1 cellular context compared by ENCODE assay signal in the genomic region with DNA sequence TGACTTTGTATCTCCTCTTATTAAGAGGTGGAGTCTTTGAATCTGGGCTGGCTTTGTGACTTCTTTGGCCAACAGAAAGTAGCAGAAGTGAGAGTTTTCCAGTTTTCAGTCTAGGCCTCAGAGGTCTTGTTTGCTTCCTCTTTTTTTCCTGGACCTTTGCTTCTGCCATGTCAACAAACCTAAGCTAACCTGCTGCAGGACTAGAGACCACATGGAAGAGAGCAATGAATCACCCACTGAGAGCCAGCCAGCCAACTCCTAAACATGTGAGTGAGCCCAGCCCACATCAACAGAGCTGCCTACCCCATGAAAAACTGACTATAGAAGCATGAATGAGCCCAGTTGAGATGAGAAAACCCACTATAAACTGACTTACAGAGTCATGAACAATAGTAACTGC.
A peak's percentile ranks its signal among the peaks of the same experiment; 100 is the strongest.
TF ChIP-seq lines count a peak whose summit lies in the region.

No MANE protein-coding gene starts in this region.

TF ChIP-seq in HepG2, 621 proteins besides CTCF, POLR2A, EP300 and RAD21 (continued from another document and continues in another):
- TF ChIP-seq, protein P1, sequence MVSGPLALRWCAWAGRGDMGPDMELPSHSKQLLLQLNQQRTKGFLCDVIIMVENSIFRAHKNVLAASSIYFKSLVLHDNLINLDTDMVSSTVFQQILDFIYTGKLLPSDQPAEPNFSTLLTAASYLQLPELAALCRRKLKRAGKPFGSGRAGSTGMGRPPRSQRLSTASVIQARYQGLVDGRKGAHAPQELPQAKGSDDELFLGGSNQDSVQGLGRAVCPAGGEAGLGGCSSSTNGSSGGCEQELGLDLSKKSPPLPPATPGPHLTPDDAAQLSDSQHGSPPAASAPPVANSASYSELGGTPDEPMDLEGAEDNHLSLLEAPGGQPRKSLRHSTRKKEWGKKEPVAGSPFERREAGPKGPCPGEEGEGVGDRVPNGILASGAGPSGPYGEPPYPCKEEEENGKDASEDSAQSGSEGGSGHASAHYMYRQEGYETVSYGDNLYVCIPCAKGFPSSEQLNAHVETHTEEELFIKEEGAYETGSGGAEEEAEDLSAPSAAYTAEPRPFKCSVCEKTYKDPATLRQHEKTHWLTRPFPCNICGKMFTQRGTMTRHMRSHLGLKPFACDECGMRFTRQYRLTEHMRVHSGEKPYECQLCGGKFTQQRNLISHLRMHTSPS (CRISPR knock-in tag; IDR thresholded peaks at IDR 0.05; ENCODE audit: low read depth): no peak
- TF ChIP-seq, protein P2, sequence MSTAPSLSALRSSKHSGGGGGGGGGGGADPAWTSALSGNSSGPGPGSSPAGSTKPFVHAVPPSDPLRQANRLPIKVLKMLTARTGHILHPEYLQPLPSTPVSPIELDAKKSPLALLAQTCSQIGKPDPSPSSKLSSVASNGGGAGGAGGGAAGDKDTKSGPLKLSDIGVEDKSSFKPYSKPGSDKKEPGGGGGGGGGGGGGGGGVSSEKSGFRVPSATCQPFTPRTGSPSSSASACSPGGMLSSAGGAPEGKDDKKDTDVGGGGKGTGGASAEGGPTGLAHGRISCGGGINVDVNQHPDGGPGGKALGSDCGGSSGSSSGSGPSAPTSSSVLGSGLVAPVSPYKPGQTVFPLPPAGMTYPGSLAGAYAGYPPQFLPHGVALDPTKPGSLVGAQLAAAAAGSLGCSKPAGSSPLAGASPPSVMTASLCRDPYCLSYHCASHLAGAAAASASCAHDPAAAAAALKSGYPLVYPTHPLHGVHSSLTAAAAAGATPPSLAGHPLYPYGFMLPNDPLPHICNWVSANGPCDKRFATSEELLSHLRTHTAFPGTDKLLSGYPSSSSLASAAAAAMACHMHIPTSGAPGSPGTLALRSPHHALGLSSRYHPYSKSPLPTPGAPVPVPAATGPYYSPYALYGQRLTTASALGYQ (CRISPR knock-in tag; IDR thresholded peaks at IDR 0.05): no peak
- TF ChIP-seq KLF9 (CRISPR knock-in tag; IDR thresholded peaks at IDR 0.05; ENCODE audit: low read depth) (no peak), MZF1 (CRISPR knock-in tag; IDR thresholded peaks at IDR 0.05; ENCODE audit: borderline replicate concordance) (no peak), SSRP1 (CRISPR knock-in tag; IDR thresholded peaks at IDR 0.05) (no peak), HOXD1 (CRISPR knock-in tag; IDR thresholded peaks at IDR 0.05) (no peak), NR2F6 (IDR thresholded peaks at IDR 0.05) (no peak), NR2F6 (CRISPR knock-in tag; IDR thresholded peaks at IDR 0.05) (peak; percentile 42; the same call in 1 of the 2 replicates), TCF7 (IDR thresholded peaks at IDR 0.05; ENCODE audit: low read depth) (no peak), ZNF792 (CRISPR knock-in tag; IDR thresholded peaks at IDR 0.05) (no peak), ZC3H4 (CRISPR knock-in tag; IDR thresholded peaks at IDR 0.05; ENCODE audit: borderline replicate concordance) (no peak), PPARG (CRISPR knock-in tag; conservative IDR thresholded peaks at IDR 0.05) (no peak), MED13 (CRISPR knock-in tag; IDR thresholded peaks at IDR 0.05) (no peak), ZNF644 (CRISPR knock-in tag; IDR thresholded peaks at IDR 0.05; ENCODE audit: low read depth) (peak; percentile 81; the same call in 1 of the 2 replicates), TRIM24 (CRISPR knock-in tag; IDR thresholded peaks at IDR 0.05) (no peak), TEAD3 (CRISPR knock-in tag; optimal IDR thresholded peaks at IDR 0.05; ENCODE audit: borderline replicate concordance) (peak; percentile 27), ZNF446 (CRISPR knock-in tag; IDR thresholded peaks at IDR 0.05) (no peak), ZBTB7A (CRISPR knock-in tag; IDR thresholded peaks at IDR 0.05) (no peak), MED8 (CRISPR knock-in tag; IDR thresholded peaks at IDR 0.05; ENCODE audit: insufficient replicate concordance) (no peak), ZBTB21 (CRISPR knock-in tag; IDR thresholded peaks at IDR 0.05) (no peak), FOSL2 (CRISPR knock-in tag; IDR thresholded peaks at IDR 0.05) (peak; percentile 85), MED1 (CRISPR knock-in tag; IDR thresholded peaks at IDR 0.05) (peak; percentile 43; the same call in 1 of the 2 replicates), ZNF234 (CRISPR knock-in tag; conservative IDR thresholded peaks at IDR 0.05) (no peak), NKX3-1 (CRISPR knock-in tag; IDR thresholded peaks at IDR 0.05) (no peak), ZNF530 (CRISPR knock-in tag; IDR thresholded peaks at IDR 0.05; ENCODE audit: low read depth) (no peak), MAF1 (CRISPR knock-in tag; IDR thresholded peaks at IDR 0.05; ENCODE audit: borderline replicate concordance) (no peak), ZNF253 (CRISPR knock-in tag; IDR thresholded peaks at IDR 0.05; ENCODE audit: borderline replicate concordance) (no peak), ZNF180 (CRISPR knock-in tag; IDR thresholded peaks at IDR 0.05; ENCODE audit: borderline replicate concordance, low read depth) (no peak), ZNF543 (CRISPR knock-in tag; IDR thresholded peaks at IDR 0.05) (no peak), NFKBIZ (CRISPR knock-in tag; IDR thresholded peaks at IDR 0.05) (no peak), KLF16 (CRISPR knock-in tag; IDR thresholded peaks at IDR 0.05) (no peak), ZNF761 (CRISPR knock-in tag; conservative IDR thresholded peaks at IDR 0.05) (no peak), FOXJ3 (CRISPR knock-in tag; IDR thresholded peaks at IDR 0.05; ENCODE audit: borderline replicate concordance) (peak; percentile 48; the same call in 1 of the 2 replicates), SMARCC2 (IDR thresholded peaks at IDR 0.05) (no peak), FOXA3 (CRISPR knock-in tag; IDR thresholded peaks at IDR 0.05) (peak; percentile 76)
- TF ChIP-seq, protein P3, sequence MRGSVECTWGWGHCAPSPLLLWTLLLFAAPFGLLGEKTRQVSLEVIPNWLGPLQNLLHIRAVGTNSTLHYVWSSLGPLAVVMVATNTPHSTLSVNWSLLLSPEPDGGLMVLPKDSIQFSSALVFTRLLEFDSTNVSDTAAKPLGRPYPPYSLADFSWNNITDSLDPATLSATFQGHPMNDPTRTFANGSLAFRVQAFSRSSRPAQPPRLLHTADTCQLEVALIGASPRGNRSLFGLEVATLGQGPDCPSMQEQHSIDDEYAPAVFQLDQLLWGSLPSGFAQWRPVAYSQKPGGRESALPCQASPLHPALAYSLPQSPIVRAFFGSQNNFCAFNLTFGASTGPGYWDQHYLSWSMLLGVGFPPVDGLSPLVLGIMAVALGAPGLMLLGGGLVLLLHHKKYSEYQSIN (CRISPR knock-in tag; IDR thresholded peaks at IDR 0.05; ENCODE audit: borderline replicate concordance): no peak
- TF ChIP-seq, protein P4, sequence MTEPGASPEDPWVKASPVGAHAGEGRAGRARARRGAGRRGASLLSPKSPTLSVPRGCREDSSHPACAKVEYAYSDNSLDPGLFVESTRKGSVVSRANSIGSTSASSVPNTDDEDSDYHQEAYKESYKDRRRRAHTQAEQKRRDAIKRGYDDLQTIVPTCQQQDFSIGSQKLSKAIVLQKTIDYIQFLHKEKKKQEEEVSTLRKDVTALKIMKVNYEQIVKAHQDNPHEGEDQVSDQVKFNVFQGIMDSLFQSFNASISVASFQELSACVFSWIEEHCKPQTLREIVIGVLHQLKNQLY (CRISPR knock-in tag; IDR thresholded peaks at IDR 0.05): no peak
- TF ChIP-seq, protein P5, sequence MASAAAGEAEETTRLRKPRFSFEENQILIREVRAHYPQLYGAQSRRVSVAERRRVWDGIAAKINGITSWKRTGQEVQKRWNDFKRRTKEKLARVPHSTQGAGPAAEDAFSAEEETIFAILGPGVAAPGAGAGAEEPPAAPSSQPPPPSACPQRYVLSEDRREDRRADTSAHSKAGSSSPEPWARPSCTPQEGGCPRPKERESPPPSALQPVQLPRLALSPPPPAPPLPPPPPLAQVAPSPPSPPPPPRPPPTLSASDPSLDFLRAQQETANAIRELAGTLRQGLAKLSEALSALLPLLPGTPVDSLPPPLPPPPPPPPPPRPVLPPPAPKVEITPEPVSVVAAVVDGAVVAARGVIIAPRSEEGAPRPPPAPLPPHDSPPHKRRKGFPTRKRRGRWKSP (CRISPR knock-in tag; IDR thresholded peaks at IDR 0.05): no peak
- TF ChIP-seq, protein P6, sequence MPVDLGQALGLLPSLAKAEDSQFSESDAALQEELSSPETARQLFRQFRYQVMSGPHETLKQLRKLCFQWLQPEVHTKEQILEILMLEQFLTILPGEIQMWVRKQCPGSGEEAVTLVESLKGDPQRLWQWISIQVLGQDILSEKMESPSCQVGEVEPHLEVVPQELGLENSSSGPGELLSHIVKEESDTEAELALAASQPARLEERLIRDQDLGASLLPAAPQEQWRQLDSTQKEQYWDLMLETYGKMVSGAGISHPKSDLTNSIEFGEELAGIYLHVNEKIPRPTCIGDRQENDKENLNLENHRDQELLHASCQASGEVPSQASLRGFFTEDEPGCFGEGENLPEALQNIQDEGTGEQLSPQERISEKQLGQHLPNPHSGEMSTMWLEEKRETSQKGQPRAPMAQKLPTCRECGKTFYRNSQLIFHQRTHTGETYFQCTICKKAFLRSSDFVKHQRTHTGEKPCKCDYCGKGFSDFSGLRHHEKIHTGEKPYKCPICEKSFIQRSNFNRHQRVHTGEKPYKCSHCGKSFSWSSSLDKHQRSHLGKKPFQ (CRISPR knock-in tag; IDR thresholded peaks at IDR 0.05; ENCODE audit: insufficient replicate concordance): no peak
- TF ChIP-seq, protein P7, sequence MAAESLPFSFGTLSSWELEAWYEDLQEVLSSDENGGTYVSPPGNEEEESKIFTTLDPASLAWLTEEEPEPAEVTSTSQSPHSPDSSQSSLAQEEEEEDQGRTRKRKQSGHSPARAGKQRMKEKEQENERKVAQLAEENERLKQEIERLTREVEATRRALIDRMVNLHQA (CRISPR knock-in tag; IDR thresholded peaks at IDR 0.05): no peak
- TF ChIP-seq, protein P8, sequence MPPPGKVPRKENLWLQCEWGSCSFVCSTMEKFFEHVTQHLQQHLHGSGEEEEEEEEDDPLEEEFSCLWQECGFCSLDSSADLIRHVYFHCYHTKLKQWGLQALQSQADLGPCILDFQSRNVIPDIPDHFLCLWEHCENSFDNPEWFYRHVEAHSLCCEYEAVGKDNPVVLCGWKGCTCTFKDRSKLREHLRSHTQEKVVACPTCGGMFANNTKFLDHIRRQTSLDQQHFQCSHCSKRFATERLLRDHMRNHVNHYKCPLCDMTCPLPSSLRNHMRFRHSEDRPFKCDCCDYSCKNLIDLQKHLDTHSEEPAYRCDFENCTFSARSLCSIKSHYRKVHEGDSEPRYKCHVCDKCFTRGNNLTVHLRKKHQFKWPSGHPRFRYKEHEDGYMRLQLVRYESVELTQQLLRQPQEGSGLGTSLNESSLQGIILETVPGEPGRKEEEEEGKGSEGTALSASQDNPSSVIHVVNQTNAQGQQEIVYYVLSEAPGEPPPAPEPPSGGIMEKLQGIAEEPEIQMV (CRISPR knock-in tag; IDR thresholded peaks at IDR 0.05; ENCODE audit: low read depth): no peak
- TF ChIP-seq, protein P9, sequence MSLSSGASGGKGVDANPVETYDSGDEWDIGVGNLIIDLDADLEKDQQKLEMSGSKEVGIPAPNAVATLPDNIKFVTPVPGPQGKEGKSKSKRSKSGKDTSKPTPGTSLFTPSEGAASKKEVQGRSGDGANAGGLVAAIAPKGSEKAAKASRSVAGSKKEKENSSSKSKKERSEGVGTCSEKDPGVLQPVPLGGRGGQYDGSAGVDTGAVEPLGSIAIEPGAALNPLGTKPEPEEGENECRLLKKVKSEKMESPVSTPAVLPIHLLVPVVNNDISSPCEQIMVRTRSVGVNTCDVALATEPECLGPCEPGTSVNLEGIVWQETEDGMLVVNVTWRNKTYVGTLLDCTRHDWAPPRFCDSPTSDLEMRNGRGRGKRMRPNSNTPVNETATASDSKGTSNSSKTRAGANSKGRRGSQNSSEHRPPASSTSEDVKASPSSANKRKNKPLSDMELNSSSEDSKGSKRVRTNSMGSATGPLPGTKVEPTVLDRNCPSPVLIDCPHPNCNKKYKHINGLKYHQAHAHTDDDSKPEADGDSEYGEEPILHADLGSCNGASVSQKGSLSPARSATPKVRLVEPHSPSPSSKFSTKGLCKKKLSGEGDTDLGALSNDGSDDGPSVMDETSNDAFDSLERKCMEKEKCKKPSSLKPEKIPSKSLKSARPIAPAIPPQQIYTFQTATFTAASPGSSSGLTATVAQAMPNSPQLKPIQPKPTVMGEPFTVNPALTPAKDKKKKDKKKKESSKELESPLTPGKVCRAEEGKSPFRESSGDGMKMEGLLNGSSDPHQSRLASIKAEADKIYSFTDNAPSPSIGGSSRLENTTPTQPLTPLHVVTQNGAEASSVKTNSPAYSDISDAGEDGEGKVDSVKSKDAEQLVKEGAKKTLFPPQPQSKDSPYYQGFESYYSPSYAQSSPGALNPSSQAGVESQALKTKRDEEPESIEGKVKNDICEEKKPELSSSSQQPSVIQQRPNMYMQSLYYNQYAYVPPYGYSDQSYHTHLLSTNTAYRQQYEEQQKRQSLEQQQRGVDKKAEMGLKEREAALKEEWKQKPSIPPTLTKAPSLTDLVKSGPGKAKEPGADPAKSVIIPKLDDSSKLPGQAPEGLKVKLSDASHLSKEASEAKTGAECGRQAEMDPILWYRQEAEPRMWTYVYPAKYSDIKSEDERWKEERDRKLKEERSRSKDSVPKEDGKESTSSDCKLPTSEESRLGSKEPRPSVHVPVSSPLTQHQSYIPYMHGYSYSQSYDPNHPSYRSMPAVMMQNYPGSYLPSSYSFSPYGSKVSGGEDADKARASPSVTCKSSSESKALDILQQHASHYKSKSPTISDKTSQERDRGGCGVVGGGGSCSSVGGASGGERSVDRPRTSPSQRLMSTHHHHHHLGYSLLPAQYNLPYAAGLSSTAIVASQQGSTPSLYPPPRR (CRISPR knock-in tag; IDR thresholded peaks at IDR 0.05; ENCODE audit: borderline replicate concordance): no peak
- TF ChIP-seq, protein P10, sequence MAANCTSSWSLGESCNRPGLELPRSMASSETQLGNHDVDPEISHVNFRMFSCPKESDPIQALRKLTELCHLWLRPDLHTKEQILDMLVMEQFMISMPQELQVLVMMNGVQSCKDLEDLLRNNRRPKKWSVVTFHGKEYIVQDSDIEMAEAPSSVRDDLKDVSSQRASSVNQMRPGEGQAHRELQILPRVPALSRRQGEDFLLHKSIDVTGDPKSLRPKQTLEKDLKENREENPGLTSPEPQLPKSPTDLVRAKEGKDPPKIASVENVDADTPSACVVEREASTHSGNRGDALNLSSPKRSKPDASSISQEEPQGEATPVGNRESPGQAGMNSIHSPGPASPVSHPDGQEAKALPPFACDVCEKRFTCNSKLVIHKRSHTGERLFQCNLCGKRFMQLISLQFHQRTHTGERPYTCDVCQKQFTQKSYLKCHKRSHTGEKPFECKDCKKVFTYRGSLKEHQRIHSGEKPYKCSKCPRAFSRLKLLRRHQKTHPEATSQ (CRISPR knock-in tag; IDR thresholded peaks at IDR 0.05; ENCODE audit: borderline replicate concordance): 0 out of 2 replicates have a peak, but pooled peaks have one; percentile 26
- TF ChIP-seq, protein P11, sequence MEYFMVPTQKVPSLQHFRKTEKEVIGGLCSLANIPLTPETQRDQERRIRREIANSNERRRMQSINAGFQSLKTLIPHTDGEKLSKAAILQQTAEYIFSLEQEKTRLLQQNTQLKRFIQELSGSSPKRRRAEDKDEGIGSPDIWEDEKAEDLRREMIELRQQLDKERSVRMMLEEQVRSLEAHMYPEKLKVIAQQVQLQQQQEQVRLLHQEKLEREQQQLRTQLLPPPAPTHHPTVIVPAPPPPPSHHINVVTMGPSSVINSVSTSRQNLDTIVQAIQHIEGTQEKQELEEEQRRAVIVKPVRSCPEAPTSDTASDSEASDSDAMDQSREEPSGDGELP (IDR thresholded peaks at IDR 0.05; ENCODE audit: borderline replicate concordance, low read depth): peak; percentile 56; the same call in 1 of the 2 replicates
